In genomic region chr7:94701555-94701973, GRCh38 we compare ENCODE assay signal across 1 cellular context.
TF ChIP-seq lines count a peak whose summit lies in the region.

No MANE protein-coding gene starts in this region.

TF ChIP-seq in HepG2, 621 proteins besides CTCF, POLR2A, EP300 and RAD21 (continued from another document and continues in another):
- TF ChIP-seq ZHX2 (IDR thresholded peaks at IDR 0.05; ENCODE audit: low read depth), result no peak
- TF ChIP-seq ZHX2 (CRISPR knock-in tag; IDR thresholded peaks at IDR 0.05; ENCODE audit: borderline replicate concordance), result no peak
- TF ChIP-seq FOXP1 (IDR thresholded peaks at IDR 0.05), result peak; percentile 41; the same call in 1 of the 2 replicates
- TF ChIP-seq FOXP1 (CRISPR knock-in tag; IDR thresholded peaks at IDR 0.05), result peak; percentile 89
- TF ChIP-seq KIAA2018 (CRISPR knock-in tag; IDR thresholded peaks at IDR 0.05; ENCODE audit: borderline replicate concordance), result no peak
- no peak for TF ChIP-seq ZNF253 (CRISPR knock-in tag; IDR thresholded peaks at IDR 0.05; ENCODE audit: borderline replicate concordance)
- TF ChIP-seq ZNF609 (CRISPR knock-in tag; IDR thresholded peaks at IDR 0.05; ENCODE audit: borderline replicate concordance), result peak; percentile 86
- TF ChIP-seq ZKSCAN5 (CRISPR knock-in tag; IDR thresholded peaks at IDR 0.05), result no peak
- no peak for TF ChIP-seq ZNF678 (CRISPR knock-in tag; IDR thresholded peaks at IDR 0.05)
- TF ChIP-seq CEBPZ (IDR thresholded peaks at IDR 0.05; ENCODE audit: low read length), result no peak
- TF ChIP-seq DR1 (CRISPR knock-in tag; IDR thresholded peaks at IDR 0.05), result no peak
- TF ChIP-seq ZNF747 (CRISPR knock-in tag; IDR thresholded peaks at IDR 0.05; ENCODE audit: borderline replicate concordance), result no peak
- TF ChIP-seq HOMEZ (CRISPR knock-in tag; IDR thresholded peaks at IDR 0.05; ENCODE audit: low read depth), result peak; percentile 92
- TF ChIP-seq ZNF563 (CRISPR knock-in tag; IDR thresholded peaks at IDR 0.05), result no peak
- no peak for TF ChIP-seq FLYWCH1 (CRISPR knock-in tag; IDR thresholded peaks at IDR 0.05)
- TF ChIP-seq MAFK (conservative IDR thresholded peaks at IDR 0.05 in 1 of 2, IDR thresholded peaks at IDR 0.05 in 1 of 2; ENCODE audit: low read length in 2 of 2), result no peak
- 0 out of 2 replicates have a peak, but pooled peaks have one; percentile 55 for TF ChIP-seq ZNF280D (CRISPR knock-in tag; IDR thresholded peaks at IDR 0.05)
- TF ChIP-seq ZNF503 (CRISPR knock-in tag; IDR thresholded peaks at IDR 0.05), result no peak
